Comparison of ENCODE assay signal across 21 cellular contexts in the genomic region with DNA sequence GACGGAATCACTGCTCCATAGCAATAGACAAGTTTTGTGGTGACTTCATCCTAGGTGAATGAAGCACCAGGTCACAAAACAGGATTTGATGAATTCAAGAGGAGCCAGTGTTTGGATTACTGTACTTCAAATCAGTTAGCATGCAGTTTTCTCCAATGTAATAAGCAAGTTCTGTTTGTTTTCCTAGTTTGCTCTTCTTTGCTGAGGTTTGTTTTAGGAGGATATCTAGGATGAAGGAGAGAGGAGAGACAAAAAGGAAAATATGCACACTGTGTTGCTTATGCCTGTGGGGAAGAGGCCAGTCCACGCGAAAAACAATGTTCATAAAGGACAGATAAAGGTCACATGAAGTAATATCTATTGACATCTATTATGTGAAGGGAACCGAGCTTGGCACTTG. TPM values are rescaled to one million over a fixed set of nuclear protein-coding genes. Genes with fewer than 3 reads are reported as not detected.
"Had no signal": no experiment of that assay in that cellular context is flagged by ENCODE, and none has a peak within 500 bp of the region (broad histone marks: within the 10 kb centered on the region; RNA-seq: fewer than 3 reads in every experiment).

No MANE protein-coding gene starts in this region.

- H3K36me3 Mint-ChIP-seq: activated naive CD8-positive, alpha-beta T cell treated with anti-CD3 and anti-CD28 coated beads for 36 hours; naive thymus-derived CD8-positive, alpha-beta T cell; stimulated activated naive B cell treated with anti-CD40 and anti-IgM and Interleukin-4, amounts not matched to agents 10 μg/mL and 1 μg/mL and 100 μg/mL, for 72 hours had no signal

- FAIRE-seq: pancreas had no signal

- H3K36me3 ChIP-seq: gastroesophageal sphincter, heart right ventricle, pancreas, transverse colon had no signal

- DNase-seq: activated CD4-positive, alpha-beta T cell treated with anti-CD3 and anti-CD28 coated beads, Interleukin-2, amount 10 ng/mL, durations not matched to agents 7 days and 5 days; activated CD4-positive, CD25-positive, alpha-beta regulatory T cell; activated naive CD8-positive, alpha-beta T cell treated with anti-CD3 and anti-CD28 coated beads for 36 hours; anterior cingulate cortex; heart right ventricle; left colon; mucosa of descending colon; naive thymus-derived CD8-positive, alpha-beta T cell; retina; stimulated activated CD4-positive, alpha-beta T cell treated with anti-CD3 and anti-CD28 coated beads, Interleukin-15, amount 100 ng/mL, for 24 hours; stimulated activated CD4-positive, alpha-beta T cell treated with anti-CD3 and anti-CD28 coated beads, Interleukin-4, amount 100 ng/mL, for 1 hour; stimulated activated naive B cell treated with anti-CD40 and anti-IgM and Interleukin-4, amounts not matched to agents 10 μg/mL and 1 μg/mL and 100 μg/mL, for 72 hours; transverse colon had no signal

- H3K9me3 Mint-ChIP-seq: activated CD4-positive, alpha-beta T cell treated with anti-CD3 and anti-CD28 coated beads, Interleukin-2, amount 10 ng/mL, durations not matched to agents 7 days and 5 days; activated naive CD8-positive, alpha-beta T cell treated with anti-CD3 and anti-CD28 coated beads for 36 hours; activated T-helper 1 cell treated with anti-CD3 and anti-CD28 coated beads, Interleukin-12 subunit alpha, Interleukin-12 subunit beta, Interleukin-2, Interleukin-4 antibody, amounts not matched to agents 30 ng/mL and 10 ng/mL and 1 ng/mL, durations not matched to agents 14 hours and 24 hours and 36 hours; naive thymus-derived CD8-positive, alpha-beta T cell; stimulated activated naive B cell treated with anti-CD40 and anti-IgM and Interleukin-4, amounts not matched to agents 10 μg/mL and 1 μg/mL and 100 μg/mL, for 72 hours had no signal

- H3K4me3 ChIP-seq: gastroesophageal sphincter, heart right ventricle, mucosa of descending colon, pancreas, transverse colon had no signal

- H3K9me3 ChIP-seq: gastroesophageal sphincter, heart right ventricle, mucosa of descending colon, pancreas, transverse colon had no signal

- H3K4me3 Mint-ChIP-seq: activated CD4-positive, alpha-beta T cell treated with anti-CD3 and anti-CD28 coated beads, Interleukin-2, amount 10 ng/mL, durations not matched to agents 7 days and 5 days; activated naive CD8-positive, alpha-beta T cell treated with anti-CD3 and anti-CD28 coated beads for 36 hours; activated T-helper 1 cell treated with anti-CD3 and anti-CD28 coated beads, Interleukin-12 subunit alpha, Interleukin-12 subunit beta, Interleukin-2, Interleukin-4 antibody, amounts not matched to agents 30 ng/mL and 10 ng/mL and 1 ng/mL, durations not matched to agents 14 hours and 24 hours and 36 hours; naive thymus-derived CD8-positive, alpha-beta T cell; stimulated activated naive B cell treated with anti-CD40 and anti-IgM and Interleukin-4, amounts not matched to agents 10 μg/mL and 1 μg/mL and 100 μg/mL, for 72 hours had no signal

- H3K4me1 ChIP-seq: pancreas, transverse colon had no signal

- H3K27ac Mint-ChIP-seq: activated CD4-positive, alpha-beta T cell treated with anti-CD3 and anti-CD28 coated beads, Interleukin-2, amount 10 ng/mL, durations not matched to agents 7 days and 5 days; activated naive CD8-positive, alpha-beta T cell treated with anti-CD3 and anti-CD28 coated beads for 36 hours; activated T-helper 1 cell treated with anti-CD3 and anti-CD28 coated beads, Interleukin-12 subunit alpha, Interleukin-12 subunit beta, Interleukin-2, Interleukin-4 antibody, amounts not matched to agents 30 ng/mL and 10 ng/mL and 1 ng/mL, durations not matched to agents 14 hours and 24 hours and 36 hours; stimulated activated naive B cell treated with anti-CD40 and anti-IgM and Interleukin-4, amounts not matched to agents 10 μg/mL and 1 μg/mL and 100 μg/mL, for 72 hours had no signal

- H3K27ac ChIP-seq: gastroesophageal sphincter, pancreas, transverse colon had no signal

- H3K27me3 ChIP-seq: gastroesophageal sphincter, pancreas, transverse colon had no signal

- ATAC-seq: left colon; mucosa of descending colon; naive thymus-derived CD8-positive, alpha-beta T cell; stimulated activated naive B cell treated with anti-CD40 and anti-IgM and Interleukin-4, amounts not matched to agents 10 μg/mL and 1 μg/mL and 100 μg/mL, for 72 hours had no signal

- H3K4me1 Mint-ChIP-seq: activated CD4-positive, alpha-beta T cell treated with anti-CD3 and anti-CD28 coated beads, Interleukin-2, amount 10 ng/mL, durations not matched to agents 7 days and 5 days had no signal

- H3K27me3 Mint-ChIP-seq: activated CD4-positive, alpha-beta T cell treated with anti-CD3 and anti-CD28 coated beads, Interleukin-2, amount 10 ng/mL, durations not matched to agents 7 days and 5 days; activated naive CD8-positive, alpha-beta T cell treated with anti-CD3 and anti-CD28 coated beads for 36 hours had no signal

RNA-seq across cellular contexts. Expression of a gene that starts 9.0 kb away (rescaled TPM):
- total RNA-seq: activated CD4-positive, alpha-beta T cell treated with anti-CD3 and anti-CD28 coated beads, Interleukin-2, amount 10 ng/mL, durations not matched to agents 7 days and 5 days; activated CD8-positive, alpha-beta memory T cell treated with anti-CD3 and anti-CD28 coated beads for 36 hours; activated naive CD8-positive, alpha-beta T cell treated with anti-CD3 and anti-CD28 coated beads for 36 hours; activated T-helper 1 cell treated with anti-CD3 and anti-CD28 coated beads, Interleukin-12 subunit alpha, Interleukin-12 subunit beta, Interleukin-2, Interleukin-4 antibody, amounts not matched to agents 30 ng/mL and 10 ng/mL and 1 ng/mL, durations not matched to agents 14 hours and 24 hours and 36 hours; chondrocyte; dermis microvascular lymphatic vessel endothelial cell; epithelial cell of proximal tubule; gastroesophageal sphincter; heart right ventricle; left colon; lung microvascular endothelial cell; mucosa of descending colon; naive thymus-derived CD8-positive, alpha-beta T cell; pancreas; transverse colon had no signal
- polyA plus RNA-seq: heart right ventricle; naive thymus-derived CD8-positive, alpha-beta T cell; pancreas had no signal

RNA-seq across cellular contexts. Expression of a gene that starts 18.0 kb away (rescaled TPM):
- total RNA-seq: activated CD4-positive, alpha-beta T cell treated with anti-CD3 and anti-CD28 coated beads, Interleukin-2, amount 10 ng/mL, durations not matched to agents 7 days and 5 days; activated CD8-positive, alpha-beta memory T cell treated with anti-CD3 and anti-CD28 coated beads for 36 hours; activated naive CD8-positive, alpha-beta T cell treated with anti-CD3 and anti-CD28 coated beads for 36 hours; activated T-helper 1 cell treated with anti-CD3 and anti-CD28 coated beads, Interleukin-12 subunit alpha, Interleukin-12 subunit beta, Interleukin-2, Interleukin-4 antibody, amounts not matched to agents 30 ng/mL and 10 ng/mL and 1 ng/mL, durations not matched to agents 14 hours and 24 hours and 36 hours; chondrocyte; dermis microvascular lymphatic vessel endothelial cell; epithelial cell of proximal tubule; gastroesophageal sphincter; heart right ventricle; left colon; lung microvascular endothelial cell; mucosa of descending colon; naive thymus-derived CD8-positive, alpha-beta T cell; pancreas; transverse colon had no signal
- polyA plus RNA-seq: naive thymus-derived CD8-positive, alpha-beta T cell; pancreas had no signal

RNA-seq across cellular contexts. Expression of a gene that starts 25.4 kb away (rescaled TPM):
- total RNA-seq: activated CD4-positive, alpha-beta T cell treated with anti-CD3 and anti-CD28 coated beads, Interleukin-2, amount 10 ng/mL, durations not matched to agents 7 days and 5 days; activated CD8-positive, alpha-beta memory T cell treated with anti-CD3 and anti-CD28 coated beads for 36 hours; activated naive CD8-positive, alpha-beta T cell treated with anti-CD3 and anti-CD28 coated beads for 36 hours; activated T-helper 1 cell treated with anti-CD3 and anti-CD28 coated beads, Interleukin-12 subunit alpha, Interleukin-12 subunit beta, Interleukin-2, Interleukin-4 antibody, amounts not matched to agents 30 ng/mL and 10 ng/mL and 1 ng/mL, durations not matched to agents 14 hours and 24 hours and 36 hours; chondrocyte; dermis microvascular lymphatic vessel endothelial cell; epithelial cell of proximal tubule; gastroesophageal sphincter; heart right ventricle; left colon; lung microvascular endothelial cell; mucosa of descending colon; naive thymus-derived CD8-positive, alpha-beta T cell; pancreas; transverse colon had no signal
- polyA plus RNA-seq: heart right ventricle; naive thymus-derived CD8-positive, alpha-beta T cell; pancreas had no signal

RNA-seq across cellular contexts. Expression of a gene that starts 33.3 kb away (rescaled TPM):
- total RNA-seq: activated CD4-positive, alpha-beta T cell treated with anti-CD3 and anti-CD28 coated beads, Interleukin-2, amount 10 ng/mL, durations not matched to agents 7 days and 5 days; activated CD8-positive, alpha-beta memory T cell treated with anti-CD3 and anti-CD28 coated beads for 36 hours; activated naive CD8-positive, alpha-beta T cell treated with anti-CD3 and anti-CD28 coated beads for 36 hours; activated T-helper 1 cell treated with anti-CD3 and anti-CD28 coated beads, Interleukin-12 subunit alpha, Interleukin-12 subunit beta, Interleukin-2, Interleukin-4 antibody, amounts not matched to agents 30 ng/mL and 10 ng/mL and 1 ng/mL, durations not matched to agents 14 hours and 24 hours and 36 hours; chondrocyte; dermis microvascular lymphatic vessel endothelial cell; heart right ventricle; lung microvascular endothelial cell; mucosa of descending colon; naive thymus-derived CD8-positive, alpha-beta T cell; pancreas; transverse colon had no signal
- polyA plus RNA-seq: heart right ventricle; naive thymus-derived CD8-positive, alpha-beta T cell; pancreas had no signal

RNA-seq across cellular contexts. Expression of a gene that starts 45.8 kb away (rescaled TPM):
- total RNA-seq: activated CD4-positive, alpha-beta T cell treated with anti-CD3 and anti-CD28 coated beads, Interleukin-2, amount 10 ng/mL, durations not matched to agents 7 days and 5 days; activated CD8-positive, alpha-beta memory T cell treated with anti-CD3 and anti-CD28 coated beads for 36 hours; activated naive CD8-positive, alpha-beta T cell treated with anti-CD3 and anti-CD28 coated beads for 36 hours; activated T-helper 1 cell treated with anti-CD3 and anti-CD28 coated beads, Interleukin-12 subunit alpha, Interleukin-12 subunit beta, Interleukin-2, Interleukin-4 antibody, amounts not matched to agents 30 ng/mL and 10 ng/mL and 1 ng/mL, durations not matched to agents 14 hours and 24 hours and 36 hours; chondrocyte; dermis microvascular lymphatic vessel endothelial cell; gastroesophageal sphincter; heart right ventricle; left colon; lung microvascular endothelial cell; mucosa of descending colon; naive thymus-derived CD8-positive, alpha-beta T cell; pancreas; transverse colon had no signal
- polyA plus RNA-seq: heart right ventricle; naive thymus-derived CD8-positive, alpha-beta T cell; pancreas had no signal
